8 cellular contexts compared by ENCODE assay signal in the genomic region with DNA sequence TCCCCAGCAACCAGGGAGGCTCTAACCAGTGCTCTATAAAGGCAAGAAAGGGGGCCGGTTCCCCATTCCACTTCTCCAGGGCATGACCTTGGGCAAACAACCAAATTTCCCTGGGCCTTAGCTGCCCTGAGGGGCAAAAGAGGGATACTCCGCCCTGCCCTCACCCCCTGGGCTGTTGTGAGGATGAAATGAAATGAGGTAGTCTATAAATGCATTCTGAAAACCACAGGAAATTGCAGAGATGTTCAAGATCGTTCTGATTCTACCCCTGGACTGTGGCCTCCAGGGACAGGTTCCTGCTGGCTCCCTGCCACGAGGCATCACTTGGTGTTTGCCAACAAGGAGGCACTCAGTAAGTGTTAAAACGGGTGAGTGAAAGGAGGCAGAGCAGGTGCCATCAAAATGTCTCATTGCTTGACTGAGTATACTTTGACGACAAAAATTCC. TPM values are rescaled to one million over a fixed set of nuclear protein-coding genes. Genes with fewer than 3 reads are reported as not detected.
DNase-seq lines count a peak whose midpoint lies in the region; ATAC-seq and TF ChIP-seq lines count a peak whose summit lies in the region.

No MANE protein-coding gene starts in this region.

- TF ChIP-seq RAD21 in HCT116 (IDR thresholded peaks at IDR 0.05; ENCODE audit: low read depth), result no peak

- POLR2A ChIA-PET in AG04450 (lab: Yijun Ruan, JAX) (interaction anchor here (0.6 to 2.8 kb wide), 6 partner anchors 20 to 106 kb away, joined by 3 to 22 read pairs (median 4); no protein-coding TSS in a partner anchor), HCT116 (lab: Charles Lee) (interaction anchor here (1.4 kb wide), 1 partner anchor 56 kb away, joined by 4 read pairs; no protein-coding TSS in a partner anchor)

- no peak overlapping the region for H3K4me3 ChIP-seq in AG04450 (ENCODE audit: low read depth, low read length)
- no peak overlapping the region for H3K4me3 ChIP-seq in HCT116 (replicated peaks in 1 of 2; ENCODE audit: low read depth in 1 of 2, low read length in 2 of 2)
- no peak overlapping the region for H3K4me3 ChIP-seq in dorsolateral prefrontal cortex
- H3K4me3 ChIP-seq in prostate gland, result no peak overlapping the region
- no peak overlapping the region for H3K4me3 ChIP-seq in MG63

- no peaks in the 10 kb centered on the region for H3K9me2 ChIP-seq in HCT116 (ENCODE audit: insufficient read depth)

- TF ChIP-seq CTCF in AG04450 (IDR thresholded peaks at IDR 0.05; ENCODE audit: low read depth, low read length), result no peak
- TF ChIP-seq CTCF in HCT116 (IDR thresholded peaks at IDR 0.05 in 2 of 3, conservative IDR thresholded peaks at IDR 0.05 in 1 of 3; ENCODE audit: borderline replicate concordance in 1 of 3, insufficient read depth in 1 of 3, low read depth in 2 of 3, low read length in 2 of 3), result no peak
- no peak for TF ChIP-seq CTCF in dorsolateral prefrontal cortex (IDR thresholded peaks at IDR 0.05 in 54 of 56, conservative IDR thresholded peaks at IDR 0.05 in 2 of 56; ENCODE audit: low read depth in 1 of 56, partially characterized antibody in 56 of 56)
- no peak for TF ChIP-seq CTCF in prostate gland (IDR thresholded peaks at IDR 0.05)

- DNase-seq in AG04450 (ENCODE audit: low read depth, low spot score) (no peak), HCT116 (ENCODE audit: low read depth, low spot score) (no peak), SKM-1 treated with dmso at 0.1 percent for 144 hours (lab: John Stamatoyannopoulos, UW; ENCODE audit: unreplicated experiment) (peak; percentile 86), dorsolateral prefrontal cortex (no peak), prostate gland (ENCODE audit: low spot score) (no peak), MG63 (no peak)

- H3K27me3 ChIP-seq in AG04450 (ENCODE audit: control insufficient read depth, insufficient read depth, low read length), result no peaks in the 10 kb centered on the region
- no peaks in the 10 kb centered on the region for H3K27me3 ChIP-seq in HCT116 (ENCODE audit: insufficient read depth, low read length)
- no peaks in the 10 kb centered on the region for H3K27me3 ChIP-seq in dorsolateral prefrontal cortex
- H3K27me3 ChIP-seq in prostate gland (replicated peaks; ENCODE audit: insufficient read depth), result no peaks in the 10 kb centered on the region
- no peaks in the 10 kb centered on the region for H3K27me3 ChIP-seq in MG63

- no peak overlapping the region for H2AFZ ChIP-seq in HCT116 (ENCODE audit: low read depth, low read length, poor library complexity, severe bottlenecking)

- peaks cover 91% of the 10 kb centered on the region for H3K79me2 ChIP-seq in HCT116 (ENCODE audit: insufficient read depth, low read length)

- RAD21 ChIA-PET in HCT116 (lab: Charles Lee; ENCODE audit: low non-redundant PET in 1 of 2, low total read pairs in 2 of 2, uncharacterized antibody in 2 of 2, unreplicated experiment in 2 of 2), result no interaction called here

- H3K27ac ChIP-seq in AG04450 (ENCODE audit: low read depth, low read length), result peak overlapping the region; percentile 75
- H3K27ac ChIP-seq in HCT116 (ENCODE audit: low read depth, low read length), result peak overlapping the region; percentile 52; the same call in 1 of the 2 replicates
- H3K27ac ChIP-seq in dorsolateral prefrontal cortex, result peak overlapping the region in 36 of 59 donors; percentile 0 to 87 (median 40)
- H3K27ac ChIP-seq in prostate gland, result peak overlapping the region; percentile 38 to 39

- ATAC-seq in HCT116 (peak; percentile 5; the same call in 1 of the 2 replicates), GM21381 (IDR thresholded peaks at IDR 0.05; ENCODE audit: unreplicated experiment) (no peak), HG02759 (IDR thresholded peaks at IDR 0.05; ENCODE audit: unreplicated experiment) (no peak)

- H3K9me3 ChIP-seq in AG04450 (ENCODE audit: control insufficient read depth, insufficient read depth, low read length) (no peaks in the 10 kb centered on the region; the same call in 1 of the 2 replicates), HCT116 (ENCODE audit: control insufficient read depth in 1 of 2, insufficient read depth in 1 of 2, low read depth in 1 of 2, low read length in 2 of 2) (no peaks in the 10 kb centered on the region), prostate gland (no peaks in the 10 kb centered on the region), MG63 (no peaks in the 10 kb centered on the region)

- no peak overlapping the region; the same call in 1 of the 2 replicates for H3K9ac ChIP-seq in HCT116 (ENCODE audit: low read length)

- H3K4me1 ChIP-seq in HCT116 (ENCODE audit: control insufficient read depth in 1 of 2, insufficient read depth in 2 of 2, low read length in 2 of 2) (peaks cover 31 to 43% of the 10 kb centered on the region in 2 experiments), prostate gland (replicated peaks) (peaks cover 12% of the 10 kb centered on the region)

- H3K4me2 ChIP-seq in HCT116 (ENCODE audit: low read length), result peak overlapping the region; percentile 55

- 31% methylated on average over 6 of the region's 6 CpGs for WGBS in prostate gland

- TF ChIP-seq POLR2A in HCT116 (IDR thresholded peaks at IDR 0.05; ENCODE audit: borderline replicate concordance, extremely low read depth, insufficient read depth, insufficient read length) (no peak), prostate gland (IDR thresholded peaks at IDR 0.05) (no peak)

- 0 out of 4 replicates have a peak, but pooled peaks cover 0 to 3% of the 10 kb centered on the region in 2 experiments for H3K36me3 ChIP-seq in HCT116 (ENCODE audit: control insufficient read depth in 1 of 2, insufficient read depth in 2 of 2, low read length in 2 of 2)
- H3K36me3 ChIP-seq in prostate gland, result no peaks in the 10 kb centered on the region
- 0 out of 2 replicates have a peak, but pooled peaks cover 7% of the 10 kb centered on the region for H3K36me3 ChIP-seq in MG63

- no TSS peak for BruUV-seq in HCT116 (replicated peaks; lab: Mats Ljungman, UMichigan)

- CTCF ChIA-PET in AG04450 (lab: Charles Lee), result interaction anchor here (2.2 kb wide), 1 partner anchor 143 kb away, joined by 9 read pairs; no protein-coding TSS in a partner anchor
- CTCF ChIA-PET in HCT116 (lab: Charles Lee), result no interaction called here

- H4K20me1 ChIP-seq in HCT116 (ENCODE audit: insufficient read depth), result no peaks in the 10 kb centered on the region

- intact Hi-C loops in HCT116 (cut with micrococcal nuclease), result no loop called here
- intact Hi-C loops in dorsolateral prefrontal cortex (cut with DNase I), result loop anchor here in 1 of 2 donors (10.0 kb wide), 1 partner anchor 79 kb away; no protein-coding TSS in a partner anchor
- intact Hi-C loops in prostate gland (cut with DNase I), result loop anchor here (5.0 kb wide), 1 partner anchor 57 kb away; no protein-coding TSS in a partner anchor

TF ChIP-seq in HCT116, 20 proteins besides CTCF, POLR2A, EP300 and RAD21 (continues in another document):
- no peak for TF ChIP-seq REST (IDR thresholded peaks at IDR 0.05; ENCODE audit: low read depth)
- TF ChIP-seq SIN3A (IDR thresholded peaks at IDR 0.05; ENCODE audit: low read depth), result no peak
- no peak for TF ChIP-seq TCF7L2 (IDR thresholded peaks at IDR 0.05; ENCODE audit: borderline replicate concordance, extremely low read depth, insufficient read depth, insufficient read length)
- no peak for TF ChIP-seq POLR2AphosphoS5 (IDR thresholded peaks at IDR 0.05; ENCODE audit: low read depth, low read length)
- TF ChIP-seq ZFX (IDR thresholded peaks at IDR 0.05), result no peak
- TF ChIP-seq FOSL1 (IDR thresholded peaks at IDR 0.05; ENCODE audit: low read depth), result no peak
- TF ChIP-seq CEBPB (IDR thresholded peaks at IDR 0.05; ENCODE audit: low read depth), result no peak
- TF ChIP-seq JUND (IDR thresholded peaks at IDR 0.05), result no peak
- TF ChIP-seq YY1 (IDR thresholded peaks at IDR 0.05; ENCODE audit: extremely low read depth, insufficient replicate concordance, low read depth, low read length), result no peak
- TF ChIP-seq ZNF274 (IDR thresholded peaks at IDR 0.05; ENCODE audit: low read depth, low read length), result no peak
- TF ChIP-seq EZH2phosphoT487 (IDR thresholded peaks at IDR 0.05; ENCODE audit: borderline replicate concordance), result no peak
- TF ChIP-seq CBX3 (IDR thresholded peaks at IDR 0.05; ENCODE audit: low read depth), result no peak
- no peak for TF ChIP-seq EZH2 (IDR thresholded peaks at IDR 0.05)

RNA-seq across cellular contexts. Expression of gene RAPGEF1, which starts 5.7 kb away (rescaled TPM):
- polyA plus RNA-seq in AG04450 (2011; rRNA removed), result 27.6 and 32.4 TPM in 2 replicates
- polyA minus RNA-seq in AG04450 (2011; rRNA and poly(A)+ RNA removed), result 32.8 and 36.3 TPM in 2 replicates
- 43.0 TPM for total RNA-seq in HCT116 (2021; ENCODE audit: unreplicated experiment)
- polyA plus RNA-seq in HCT116 (2012), result 27.9 and 28.4 TPM in 2 replicates
- total RNA-seq in dorsolateral prefrontal cortex, result 100 to 1,000 TPM in 115 of 120 experiments, 10 to 100 TPM in 5; 96.5 to 222 (median 138) TPM
- 10 to 100 TPM; 28.6 to 63.8 TPM for total RNA-seq in prostate gland
- 19.0 and 31.3 TPM in 2 replicates for total RNA-seq in MG63 (2014; rRNA removed; shearing (Covaris generic); ENCODE audit: low replicate concordance)
